ENCODE assay signal across 14 cellular contexts in the genomic region with DNA sequence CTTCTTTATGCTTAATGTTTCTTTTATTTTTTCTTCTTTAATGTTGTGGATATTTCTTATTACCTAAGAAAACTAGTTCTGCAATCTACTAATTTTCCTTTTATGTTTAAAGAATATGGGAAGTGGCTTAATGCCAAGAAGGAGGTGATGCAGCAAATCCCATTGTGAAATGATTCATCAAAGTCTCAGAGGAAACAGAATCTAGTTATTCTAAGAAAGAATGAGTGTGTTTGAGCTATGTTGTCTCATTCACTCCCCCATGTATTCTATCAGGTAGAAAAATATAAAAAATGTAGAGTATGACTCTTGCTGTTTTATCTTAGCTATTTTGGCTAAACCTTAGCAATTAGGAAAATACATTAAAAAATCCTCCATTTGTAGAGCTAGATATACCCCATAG.
A peak's percentile ranks its signal among the peaks of the same experiment; 100 is the strongest.
DNase-seq lines count a peak whose midpoint lies in the region; ATAC-seq and TF ChIP-seq lines count a peak whose summit lies in the region.
"Had no signal": no experiment of that assay in that cellular context is flagged by ENCODE, and none has a peak within 500 bp of the region (broad histone marks: within the 10 kb centered on the region; RNA-seq: fewer than 3 reads in every experiment).

No MANE protein-coding gene starts in this region.

- H3K36me3 ChIP-seq in RWPE2 (ENCODE audit: low read depth) (no peaks in the 10 kb centered on the region), GM23338 (ENCODE audit: insufficient read depth) (no peaks in the 10 kb centered on the region)
- H3K36me3 ChIP-seq: thoracic aorta, WERI-Rb-1 had no signal

- no peak overlapping the region for H3K4me3 Mint-ChIP-seq in GM23338
- H3K4me3 Mint-ChIP-seq: effector memory CD8-positive, alpha-beta T cell had no signal

- no peaks in the 10 kb centered on the region for H3K9me3 ChIP-seq in RWPE2 (ENCODE audit: severe bottlenecking)
- H3K9me3 ChIP-seq: thoracic aorta had no signal

- H3K4me1 ChIP-seq in RWPE2 (ENCODE audit: insufficient read depth, poor library complexity, severe bottlenecking) (peaks cover 4% of the 10 kb centered on the region), GM23338 (ENCODE audit: insufficient read depth) (no peaks in the 10 kb centered on the region)

- H3K79me2 ChIP-seq in GM23338 (replicated peaks; ENCODE audit: insufficient read depth) = no peaks in the 10 kb centered on the region

- ATAC-seq in RWPE2 (ENCODE audit: low read depth) (peak; percentile 48; the same call in 1 of the 3 replicates), GM23338 (no peak), HG03135 (IDR thresholded peaks at IDR 0.05; ENCODE audit: unreplicated experiment) (no peak)
- ATAC-seq: effector memory CD8-positive, alpha-beta T cell; sciatic nerve had no signal

- H3K27me3 Mint-ChIP-seq in GM23338 (ENCODE audit: insufficient read depth, low read depth, poor library complexity) = no peaks in the 10 kb centered on the region
- H3K27me3 Mint-ChIP-seq: effector memory CD8-positive, alpha-beta T cell had no signal

- peak; percentile 63 for DNase-seq in A172 (ENCODE audit: low spot score)
- peak; percentile 67 for DNase-seq in HT1080 (ENCODE audit: low read depth)
- no peak for DNase-seq in RWPE2 (ENCODE audit: low spot score)
- peak; percentile 53 for DNase-seq in epithelial cell of proximal tubule (ENCODE audit: low read depth)
- DNase-seq in foreskin melanocyte = no peak
- no peak for DNase-seq in SHP77 (lab: John Stamatoyannopoulos, UW)
- no peak for DNase-seq in GM23338 (ENCODE audit: low spot score)
- DNase-seq: activated effector memory CD4-positive, alpha-beta T cell treated with anti-CD3 and anti-CD28 coated beads, Interleukin-2, amount 50 U/mL, for 16 hours; effector memory CD8-positive, alpha-beta T cell; midbrain; WERI-Rb-1 had no signal

- H3K36me3 Mint-ChIP-seq in GM23338 (ENCODE audit: low read depth) = no peaks in the 10 kb centered on the region

- H3K27me3 ChIP-seq in RWPE2 (ENCODE audit: insufficient read depth, poor library complexity, severe bottlenecking) (peaks cover 3% of the 10 kb centered on the region), GM23338 (ENCODE audit: insufficient read depth) (no peaks in the 10 kb centered on the region)

- H3K4me1 Mint-ChIP-seq in GM23338 = no peaks in the 10 kb centered on the region

- no peak overlapping the region for H2AFZ ChIP-seq in GM23338

- TF ChIP-seq CTCF in RWPE2 (IDR thresholded peaks at IDR 0.05; ENCODE audit: poor library complexity, severe bottlenecking) (no peak), epithelial cell of proximal tubule (conservative IDR thresholded peaks at IDR 0.05; ENCODE audit: low read depth, low read length) (no peak), GM23338 (conservative IDR thresholded peaks at IDR 0.05; ENCODE audit: low read depth in 2 of 2) (no peak)

- no peak overlapping the region for H3K27ac ChIP-seq in RWPE2 (ENCODE audit: poor library complexity, severe bottlenecking)
- H3K27ac ChIP-seq in GM23338 (ENCODE audit: low read depth) = no peak overlapping the region
- H3K27ac ChIP-seq: thoracic aorta, WERI-Rb-1 had no signal

- no peak overlapping the region for H3K4me3 ChIP-seq in RWPE2 (ENCODE audit: severe bottlenecking)
- no peak overlapping the region for H3K4me3 ChIP-seq in epithelial cell of proximal tubule (ENCODE audit: low read depth, low read length)
- H3K4me3 ChIP-seq in GM23338 = no peak overlapping the region
- H3K4me3 ChIP-seq: thoracic aorta had no signal

- no peaks in the 10 kb centered on the region for H4K20me1 ChIP-seq in GM23338 (replicated peaks; ENCODE audit: insufficient read depth)

- H3K9me3 Mint-ChIP-seq in GM23338 = no peaks in the 10 kb centered on the region

- H3K27ac Mint-ChIP-seq in GM23338 = no peak overlapping the region
- H3K27ac Mint-ChIP-seq: effector memory CD8-positive, alpha-beta T cell had no signal

- H3K9me2 ChIP-seq in GM23338 (ENCODE audit: insufficient read depth) = no peaks in the 10 kb centered on the region

- H3F3A ChIP-seq in GM23338 (replicated peaks; ENCODE audit: low read depth) = no peaks in the 10 kb centered on the region

- H3K4me2 ChIP-seq in GM23338 = no peak overlapping the region

TF ChIP-seq in GM23338, 12 proteins besides CTCF, POLR2A, EP300 and RAD21 (continues in another document):
- TF ChIP-seq POLR2AphosphoS5 (IDR thresholded peaks at IDR 0.05; ENCODE audit: low read depth) = no peak
- TF ChIP-seq EZH2phosphoT487 (IDR thresholded peaks at IDR 0.05; ENCODE audit: unreplicated experiment) = no peak
- no peak for TF ChIP-seq ZNF114 (CRISPR knock-in tag; IDR thresholded peaks at IDR 0.05)
- TF ChIP-seq, protein P1, sequence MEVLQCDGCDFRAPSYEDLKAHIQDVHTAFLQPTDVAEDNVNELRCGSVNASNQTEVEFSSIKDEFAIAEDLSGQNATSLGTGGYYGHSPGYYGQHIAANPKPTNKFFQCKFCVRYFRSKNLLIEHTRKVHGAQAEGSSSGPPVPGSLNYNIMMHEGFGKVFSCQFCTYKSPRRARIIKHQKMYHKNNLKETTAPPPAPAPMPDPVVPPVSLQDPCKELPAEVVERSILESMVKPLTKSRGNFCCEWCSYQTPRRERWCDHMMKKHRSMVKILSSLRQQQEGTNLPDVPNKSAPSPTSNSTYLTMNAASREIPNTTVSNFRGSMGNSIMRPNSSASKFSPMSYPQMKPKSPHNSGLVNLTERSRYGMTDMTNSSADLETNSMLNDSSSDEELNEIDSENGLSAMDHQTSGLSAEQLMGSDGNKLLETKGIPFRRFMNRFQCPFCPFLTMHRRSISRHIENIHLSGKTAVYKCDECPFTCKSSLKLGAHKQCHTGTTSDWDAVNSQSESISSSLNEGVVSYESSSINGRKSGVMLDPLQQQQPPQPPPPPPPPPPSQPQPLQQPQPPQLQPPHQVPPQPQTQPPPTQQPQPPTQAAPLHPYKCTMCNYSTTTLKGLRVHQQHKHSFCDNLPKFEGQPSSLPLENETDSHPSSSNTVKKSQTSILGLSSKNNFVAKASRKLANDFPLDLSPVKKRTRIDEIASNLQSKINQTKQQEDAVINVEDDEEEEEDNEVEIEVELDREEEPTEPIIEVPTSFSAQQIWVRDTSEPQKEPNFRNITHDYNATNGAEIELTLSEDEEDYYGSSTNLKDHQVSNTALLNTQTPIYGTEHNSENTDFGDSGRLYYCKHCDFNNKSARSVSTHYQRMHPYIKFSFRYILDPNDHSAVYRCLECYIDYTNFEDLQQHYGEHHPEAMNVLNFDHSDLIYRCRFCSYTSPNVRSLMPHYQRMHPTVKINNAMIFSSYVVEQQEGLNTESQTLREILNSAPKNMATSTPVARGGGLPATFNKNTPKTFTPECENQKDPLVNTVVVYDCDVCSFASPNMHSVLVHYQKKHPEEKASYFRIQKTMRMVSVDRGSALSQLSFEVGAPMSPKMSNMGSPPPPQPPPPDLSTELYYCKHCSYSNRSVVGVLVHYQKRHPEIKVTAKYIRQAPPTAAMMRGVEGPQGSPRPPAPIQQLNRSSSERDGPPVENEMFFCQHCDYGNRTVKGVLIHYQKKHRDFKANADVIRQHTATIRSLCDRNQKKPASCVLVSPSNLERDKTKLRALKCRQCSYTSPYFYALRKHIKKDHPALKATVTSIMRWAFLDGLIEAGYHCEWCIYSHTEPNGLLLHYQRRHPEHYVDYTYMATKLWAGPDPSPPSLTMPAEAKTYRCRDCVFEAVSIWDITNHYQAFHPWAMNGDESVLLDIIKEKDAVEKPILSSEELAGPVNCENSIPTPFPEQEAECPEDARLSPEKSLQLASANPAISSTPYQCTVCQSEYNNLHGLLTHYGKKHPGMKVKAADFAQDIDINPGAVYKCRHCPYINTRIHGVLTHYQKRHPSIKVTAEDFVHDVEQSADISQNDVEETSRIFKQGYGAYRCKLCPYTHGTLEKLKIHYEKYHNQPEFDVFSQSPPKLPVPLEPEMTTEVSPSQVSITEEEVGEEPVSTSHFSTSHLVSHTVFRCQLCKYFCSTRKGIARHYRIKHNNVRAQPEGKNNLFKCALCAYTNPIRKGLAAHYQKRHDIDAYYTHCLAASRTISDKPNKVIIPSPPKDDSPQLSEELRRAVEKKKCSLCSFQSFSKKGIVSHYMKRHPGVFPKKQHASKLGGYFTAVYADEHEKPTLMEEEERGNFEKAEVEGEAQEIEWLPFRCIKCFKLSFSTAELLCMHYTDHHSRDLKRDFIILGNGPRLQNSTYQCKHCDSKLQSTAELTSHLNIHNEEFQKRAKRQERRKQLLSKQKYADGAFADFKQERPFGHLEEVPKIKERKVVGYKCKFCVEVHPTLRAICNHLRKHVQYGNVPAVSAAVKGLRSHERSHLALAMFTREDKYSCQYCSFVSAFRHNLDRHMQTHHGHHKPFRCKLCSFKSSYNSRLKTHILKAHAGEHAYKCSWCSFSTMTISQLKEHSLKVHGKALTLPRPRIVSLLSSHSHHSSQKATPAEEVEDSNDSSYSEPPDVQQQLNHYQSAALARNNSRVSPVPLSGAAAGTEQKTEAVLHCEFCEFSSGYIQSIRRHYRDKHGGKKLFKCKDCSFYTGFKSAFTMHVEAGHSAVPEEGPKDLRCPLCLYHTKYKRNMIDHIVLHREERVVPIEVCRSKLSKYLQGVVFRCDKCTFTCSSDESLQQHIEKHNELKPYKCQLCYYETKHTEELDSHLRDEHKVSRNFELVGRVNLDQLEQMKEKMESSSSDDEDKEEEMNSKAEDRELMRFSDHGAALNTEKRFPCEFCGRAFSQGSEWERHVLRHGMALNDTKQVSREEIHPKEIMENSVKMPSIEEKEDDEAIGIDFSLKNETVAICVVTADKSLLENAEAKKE (CRISPR knock-in tag; IDR thresholded peaks at IDR 0.05) = no peak
- TF ChIP-seq JUNB (IDR thresholded peaks at IDR 0.05; ENCODE audit: unreplicated experiment) = no peak
- TF ChIP-seq NANOG (IDR thresholded peaks at IDR 0.05; ENCODE audit: borderline replicate concordance) = no peak
- no peak for TF ChIP-seq CREB1 (CRISPR knock-in tag; IDR thresholded peaks at IDR 0.05; ENCODE audit: low read depth)
- TF ChIP-seq, protein P2, sequence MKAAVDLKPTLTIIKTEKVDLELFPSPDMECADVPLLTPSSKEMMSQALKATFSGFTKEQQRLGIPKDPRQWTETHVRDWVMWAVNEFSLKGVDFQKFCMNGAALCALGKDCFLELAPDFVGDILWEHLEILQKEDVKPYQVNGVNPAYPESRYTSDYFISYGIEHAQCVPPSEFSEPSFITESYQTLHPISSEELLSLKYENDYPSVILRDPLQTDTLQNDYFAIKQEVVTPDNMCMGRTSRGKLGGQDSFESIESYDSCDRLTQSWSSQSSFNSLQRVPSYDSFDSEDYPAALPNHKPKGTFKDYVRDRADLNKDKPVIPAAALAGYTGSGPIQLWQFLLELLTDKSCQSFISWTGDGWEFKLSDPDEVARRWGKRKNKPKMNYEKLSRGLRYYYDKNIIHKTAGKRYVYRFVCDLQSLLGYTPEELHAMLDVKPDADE (IDR thresholded peaks at IDR 0.05) = no peak
- TF ChIP-seq EZH2 (IDR thresholded peaks at IDR 0.05; ENCODE audit: low read depth, unreplicated experiment) = no peak
- no peak for TF ChIP-seq STAT1 (IDR thresholded peaks at IDR 0.05; ENCODE audit: unreplicated experiment)
- TF ChIP-seq ZNF331 (CRISPR knock-in tag; IDR thresholded peaks at IDR 0.05; ENCODE audit: low read depth) = no peak

Comparison
In these comparisons a context has a peak if more than half of its experiments do, and no peak if none do; other contexts are left out.
1. DNase-seq: peak in A172 (single experiment), HT1080 (single experiment) and epithelial cell of proximal tubule (single experiment); none in RWPE2 (single experiment), foreskin melanocyte (single experiment), SHP77 (0 of 2) and GM23338 (single experiment).